ENCODE assay signal across 6 cellular contexts in the genomic region with DNA sequence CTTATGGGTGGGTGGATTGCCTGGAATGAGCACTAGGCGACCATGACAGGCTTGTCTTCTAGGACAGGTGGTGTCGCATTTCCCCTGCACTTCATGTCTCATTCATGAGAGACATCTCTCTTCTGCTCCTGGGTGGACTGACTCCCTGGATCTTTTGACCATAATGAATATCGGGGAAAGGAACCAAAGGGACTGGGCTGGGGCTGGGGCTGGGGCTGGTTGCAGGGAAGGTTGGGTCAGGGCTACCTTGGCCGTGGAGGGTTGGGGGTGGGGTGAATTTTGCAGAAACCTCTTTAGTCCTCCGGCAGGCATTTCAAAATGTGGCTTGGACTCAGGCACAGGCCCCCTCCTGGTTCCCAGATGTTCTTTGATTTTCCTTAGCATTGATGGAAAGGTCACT.
"Had no signal": no experiment of that assay in that cellular context is flagged by ENCODE, and none has a peak within 500 bp of the region (broad histone marks: within the 10 kb centered on the region; RNA-seq: fewer than 3 reads in every experiment).

No MANE protein-coding gene starts in this region.

- H3K27me3 Mint-ChIP-seq: IgD-negative memory B cell had no signal

- DNase-seq: IMR-90, KBM-7 had no signal

- H3K27ac ChIP-seq: HL-60 had no signal

- H3K4me1 Mint-ChIP-seq: IgD-negative memory B cell had no signal

- ATAC-seq: HepG2, K562 had no signal

- H3K36me3 Mint-ChIP-seq: IgD-negative memory B cell had no signal

- H3K27ac Mint-ChIP-seq: IgD-negative memory B cell had no signal

- H3K4me3 Mint-ChIP-seq: IgD-negative memory B cell had no signal

- H3K4me3 ChIP-seq: K562 had no signal
